In genomic region chr17:57084361-57084801, GRCh38 we compare ENCODE assay signal across 8 cellular contexts. TPM values are rescaled to one million over a fixed set of nuclear protein-coding genes. Genes with fewer than 3 reads are reported as not detected.
DNase-seq lines count a peak whose midpoint lies in the region; ATAC-seq, FAIRE-seq and TF ChIP-seq lines count a peak whose summit lies in the region.

No MANE protein-coding gene starts in this region.

- no peaks in the 10 kb centered on the region for H3K4me1 Mint-ChIP-seq in astrocyte (ENCODE audit: low read depth, unreplicated experiment)

- no peaks in the 10 kb centered on the region for H3K36me3 ChIP-seq in astrocyte (ENCODE audit: insufficient read depth, low read length)
- no peaks in the 10 kb centered on the region for H3K36me3 ChIP-seq in lower lobe of right lung
- H3K36me3 ChIP-seq in upper lobe of right lung: no peaks in the 10 kb centered on the region

- in situ Hi-C loops in Caki2 (cut with HindIII; ENCODE audit: low pct_unique_long_range_greater_than_20kb, low sequenced_read_pairs): no loop called here

- peak overlapping the region; percentile 90 for H3K4me3 ChIP-seq in astrocyte (ENCODE audit: insufficient read depth, low read depth, low read length)
- peak overlapping the region; percentile 89 for H3K4me3 ChIP-seq in lower lobe of right lung
- H3K4me3 ChIP-seq in upper lobe of right lung: peak overlapping the region; percentile 89

- peak overlapping the region; percentile 99 for H2AFZ ChIP-seq in astrocyte (ENCODE audit: low read depth, low read length)

- H3K27ac ChIP-seq in astrocyte (ENCODE audit: low read depth, low read length) (peak overlapping the region; percentile 96), lower lobe of right lung (peak overlapping the region; percentile 92), upper lobe of right lung (peak overlapping the region; percentile 98)

- H3K9me3 ChIP-seq in astrocyte (ENCODE audit: insufficient read depth, low read depth, low read length) (no peaks in the 10 kb centered on the region), lower lobe of right lung (no peaks in the 10 kb centered on the region), upper lobe of right lung (no peaks in the 10 kb centered on the region)

- ATAC-seq in HG02943 (IDR thresholded peaks at IDR 0.05; ENCODE audit: low read depth, unreplicated experiment): peak; percentile 14
- peak; percentile 33 to 59 for ATAC-seq in lower lobe of right lung
- no peak for ATAC-seq in upper lobe of right lung
- no peak for ATAC-seq in HG03469 (IDR thresholded peaks at IDR 0.05; ENCODE audit: unreplicated experiment)

- peak; percentile 8 for DNase-seq in Caki2 (ENCODE audit: low read depth)
- DNase-seq in astrocyte (ENCODE audit: low read depth): peak; percentile 16
- no peak for DNase-seq in lower lobe of right lung
- DNase-seq in upper lobe of right lung: no peak
- DNase-seq in SK-N-DZ (ENCODE audit: low spot score): no peak
- no peak for DNase-seq in AG08395 (ENCODE audit: low spot score)

- H3K4me2 ChIP-seq in astrocyte (ENCODE audit: low read length): peak overlapping the region; percentile 93

- H3K27me3 Mint-ChIP-seq in astrocyte (ENCODE audit: low read depth, unreplicated experiment): peaks cover 3% of the 10 kb centered on the region

- peak overlapping the region; percentile 95 for H3K4me3 Mint-ChIP-seq in astrocyte (ENCODE audit: unreplicated experiment)

- peaks cover 10% of the 10 kb centered on the region for H3K4me1 ChIP-seq in astrocyte (ENCODE audit: insufficient read depth, low read length)
- H3K4me1 ChIP-seq in lower lobe of right lung: peaks cover 31% of the 10 kb centered on the region
- H3K4me1 ChIP-seq in upper lobe of right lung: peaks cover 11% of the 10 kb centered on the region

- H3K27ac Mint-ChIP-seq in astrocyte (ENCODE audit: unreplicated experiment): peak overlapping the region; percentile 90

- intact Hi-C loops in lower lobe of right lung (cut with DNase I): no loop called here
- intact Hi-C loops in upper lobe of right lung (cut with DNase I): no loop called here

- peaks cover 26% of the 10 kb centered on the region for H3K79me2 ChIP-seq in astrocyte (ENCODE audit: insufficient read depth, low read length)

- no peaks in the 10 kb centered on the region for H3K36me3 Mint-ChIP-seq in astrocyte (ENCODE audit: low read depth, unreplicated experiment)

- H3K9me3 Mint-ChIP-seq in astrocyte (ENCODE audit: unreplicated experiment): no peaks in the 10 kb centered on the region

- peak overlapping the region; percentile 96 for H3K9ac ChIP-seq in astrocyte (ENCODE audit: low read length)

- FAIRE-seq in astrocyte (lab: Jason Lieb, UNC): no peak

- no peaks in the 10 kb centered on the region for H3K27me3 ChIP-seq in astrocyte (ENCODE audit: insufficient read depth, low read length)
- no peaks in the 10 kb centered on the region for H3K27me3 ChIP-seq in lower lobe of right lung (ENCODE audit: low read depth)
- H3K27me3 ChIP-seq in upper lobe of right lung: no peaks in the 10 kb centered on the region

- H4K20me1 ChIP-seq in astrocyte (ENCODE audit: insufficient read depth, low read length): peaks cover 24% of the 10 kb centered on the region

- TF ChIP-seq CTCF in astrocyte (IDR thresholded peaks at IDR 0.05; ENCODE audit: insufficient read depth, low read depth, low read length): no peak
- TF ChIP-seq CTCF in lower lobe of right lung (IDR thresholded peaks at IDR 0.05): no peak
- TF ChIP-seq CTCF in upper lobe of right lung (IDR thresholded peaks at IDR 0.05): no peak

RNA-seq across cellular contexts. Expression of gene AKAP1, which starts 0.7 kb away (rescaled TPM):
- total RNA-seq in Caki2 (2014; rRNA removed; shearing (Covaris generic); ENCODE audit: low replicate concordance): 3.2 and 11.5 TPM in 2 replicates
- total RNA-seq in astrocyte (12.1 and 12.5 TPM in 2 replicates), lower lobe of right lung (54.5 TPM), upper lobe of right lung (59.9 TPM)
- polyA plus RNA-seq in SK-N-DZ (2014; cell fraction: cytosol; rRNA removed): 59.2 and 61.6 TPM in 2 replicates
- polyA plus RNA-seq in SK-N-DZ (2014; cell fraction: nucleus; rRNA removed): 98.5 and 102 TPM in 2 replicates

Comparison
In these comparisons a context has a peak if more than half of its experiments do, and no peak if none do; other contexts are left out.
1. DNase-seq: peak in Caki2 (single experiment) and astrocyte (single experiment); none in lower lobe of right lung (single experiment), upper lobe of right lung (single experiment), SK-N-DZ (single experiment) and AG08395 (single experiment).
2. ATAC-seq: peak in HG02943 (single experiment) and lower lobe of right lung (2 of 2); none in upper lobe of right lung (single experiment) and HG03469 (single experiment).
3. Peak in every context shown above with its lines, with median percentiles within 50 percentile points of each other: H3K27ac ChIP-seq and H3K4me3 ChIP-seq.